In the genomic region with DNA sequence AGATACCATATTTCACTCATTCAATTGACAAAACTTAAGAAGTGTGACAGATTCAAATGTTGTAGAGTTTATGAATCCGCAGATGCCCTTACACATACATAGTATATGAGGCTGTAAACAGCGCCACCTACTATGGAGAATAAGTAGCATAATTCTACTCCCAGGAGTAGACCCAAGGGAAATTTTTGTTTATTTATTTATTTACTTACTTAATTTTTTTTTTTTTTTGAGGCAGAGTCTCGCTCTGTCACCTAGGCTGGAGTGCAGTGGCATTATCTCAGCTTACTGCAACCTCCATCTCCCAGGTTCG, we compare ENCODE assay signal across 18 cellular contexts. TPM values are rescaled to one million over a fixed set of nuclear protein-coding genes. Genes with fewer than 3 reads are reported as not detected.
DNase-seq lines count a peak whose midpoint lies in the region; ATAC-seq and TF ChIP-seq lines count a peak whose summit lies in the region.
"Had no signal": no experiment of that assay in that cellular context is flagged by ENCODE, and none has a peak within 500 bp of the region (broad histone marks: within the 10 kb centered on the region; RNA-seq: fewer than 3 reads in every experiment).

No MANE protein-coding gene starts in this region.

- H3K36me3 ChIP-seq in DND-41 (ENCODE audit: insufficient read depth, low read length) (peaks cover 7% of the 10 kb centered on the region; the same call in 1 of the 2 replicates), SK-N-SH (replicated peaks in 1 of 2; ENCODE audit: control insufficient read depth in 1 of 2, insufficient read depth in 2 of 2, low read length in 1 of 2) (peaks cover 7 to 11% of the 10 kb centered on the region in 2 experiments)

- H3K9ac ChIP-seq in DND-41 (ENCODE audit: low read depth, low read length) (no peak overlapping the region), SK-N-SH (no peak overlapping the region)
- H3K9ac ChIP-seq: BLaER1 treated with 17β-estradiol and CSF1 and Interleukin-3, amounts not matched to agents 10 nM and 100 nM had no signal

- no peaks in the 10 kb centered on the region for H3K9me2 ChIP-seq in SK-N-SH

- H3K27ac Mint-ChIP-seq in HFFc6: no peak overlapping the region
- H3K27ac Mint-ChIP-seq in natural killer cell treated with Interleukin-12 subunit alpha and Interleukin-12 subunit beta and Interleukin-15 and Interleukin-18, amount 100 ng/mL, for 72 hours: no peak overlapping the region
- H3K27ac Mint-ChIP-seq: activated CD4-positive, alpha-beta T cell treated with anti-CD3 and anti-CD28 coated beads, Interleukin-2, amount 10 ng/mL, durations not matched to agents 24 days and 14 days; immature natural killer cell had no signal

- DNase-seq in DND-41: no peak
- no peak for DNase-seq in HFFc6
- no peak for DNase-seq in SK-N-SH
- DNase-seq in fibroblast of the aortic adventitia (ENCODE audit: low read depth): peak; percentile 13
- DNase-seq in GM03348 (ENCODE audit: low spot score): no peak
- DNase-seq in natural killer cell treated with Interleukin-12 subunit alpha and Interleukin-12 subunit beta and Interleukin-15 and Interleukin-18, amount 100 ng/mL, for 72 hours (ENCODE audit: low spot score): no peak
- DNase-seq: activated CD4-positive, alpha-beta T cell treated with anti-CD3 and anti-CD28 coated beads, Interleukin-2, amount 10 ng/mL, durations not matched to agents 24 days and 14 days; DMS79 treated with DMSO at 0.1 percent for 48 hours; glutamatergic neuron; H7; immature natural killer cell; mesenchymal stem cell; stimulated activated CD4-positive, alpha-beta T cell treated with anti-CD3 and anti-CD28 coated beads, Interleukin-2, amount 100 ng/mL, for 24 hours; T1000 had no signal

- CTCF ChIA-PET in SK-N-SH (lab: Yijun Ruan, JAX): no interaction called here

- H3K4me1 ChIP-seq in DND-41 (ENCODE audit: insufficient read depth, low read length): no peaks in the 10 kb centered on the region
- H3K4me1 ChIP-seq in SK-N-SH (ENCODE audit: control insufficient read depth in 1 of 2, insufficient read depth in 2 of 2, low read depth in 1 of 2, low read length in 1 of 2): no peaks in the 10 kb centered on the region
- H3K4me1 ChIP-seq: BLaER1 treated with 17β-estradiol and CSF1 and Interleukin-3, amounts not matched to agents 10 nM and 100 nM; suprapubic skin had no signal

- H3K4me2 ChIP-seq in DND-41 (ENCODE audit: insufficient read depth, low read length) (no peak overlapping the region), SK-N-SH (no peak overlapping the region)
- H3K4me2 ChIP-seq: BLaER1 treated with 17β-estradiol and CSF1 and Interleukin-3, amounts not matched to agents 10 nM and 100 nM had no signal

- no peak for ATAC-seq in DND-41 (ENCODE audit: insufficient read depth, low read depth)
- ATAC-seq in natural killer cell treated with Interleukin-12 subunit alpha and Interleukin-12 subunit beta and Interleukin-15 and Interleukin-18, amount 100 ng/mL, for 72 hours: no peak
- no peak for ATAC-seq in GM21526 (IDR thresholded peaks at IDR 0.05; ENCODE audit: low FRiP score, unreplicated experiment)

- H3K4me3 ChIP-seq in DND-41 (ENCODE audit: low read depth in 1 of 2, low read length in 2 of 2) (no peak overlapping the region), SK-N-SH (ENCODE audit: low read depth in 2 of 2, low read length in 1 of 2) (no peak overlapping the region), fibroblast of the aortic adventitia (ENCODE audit: low read depth, low read length) (no peak overlapping the region)
- H3K4me3 ChIP-seq: BLaER1 treated with 17β-estradiol and CSF1 and Interleukin-3, amounts not matched to agents 10 nM and 100 nM; suprapubic skin had no signal

- H3K4me1 Mint-ChIP-seq in HFFc6 (ENCODE audit: low read depth): peaks cover 7% of the 10 kb centered on the region
- no peaks in the 10 kb centered on the region for H3K4me1 Mint-ChIP-seq in natural killer cell treated with Interleukin-12 subunit alpha and Interleukin-12 subunit beta and Interleukin-15 and Interleukin-18, amount 100 ng/mL, for 72 hours (ENCODE audit: low read depth in 2 of 2)
- H3K4me1 Mint-ChIP-seq: immature natural killer cell, neural crest cell had no signal

- H3K79me2 ChIP-seq in DND-41 (ENCODE audit: insufficient read depth, low read length) (no peaks in the 10 kb centered on the region), SK-N-SH (ENCODE audit: insufficient read depth) (0 out of 2 replicates have a peak, but pooled peaks cover 5% of the 10 kb centered on the region)

- H2AFZ ChIP-seq in DND-41 (ENCODE audit: low read depth, low read length): no peak overlapping the region
- H2AFZ ChIP-seq in SK-N-SH (ENCODE audit: low read depth): no peak overlapping the region

- no peak overlapping the region for H3K4me3 Mint-ChIP-seq in HFFc6
- H3K4me3 Mint-ChIP-seq in natural killer cell treated with Interleukin-12 subunit alpha and Interleukin-12 subunit beta and Interleukin-15 and Interleukin-18, amount 100 ng/mL, for 72 hours: no peak overlapping the region
- H3K4me3 Mint-ChIP-seq: activated CD4-positive, alpha-beta T cell treated with anti-CD3 and anti-CD28 coated beads, Interleukin-2, amount 10 ng/mL, durations not matched to agents 24 days and 14 days; immature natural killer cell; neural crest cell had no signal

- WGBS in SK-N-SH (ENCODE audit: low lambda C conversion rate): 97% methylated on average over 4 of the region's 4 CpGs

- no peak for TF ChIP-seq EP300 in SK-N-SH (IDR thresholded peaks at IDR 0.05; ENCODE audit: borderline replicate concordance in 1 of 2, low read depth in 1 of 2, low read length in 1 of 2)

- no peaks in the 10 kb centered on the region; the same call in 1 of the 2 replicates for H3K27me3 Mint-ChIP-seq in HFFc6 (ENCODE audit: insufficient read depth)
- H3K27me3 Mint-ChIP-seq in natural killer cell treated with Interleukin-12 subunit alpha and Interleukin-12 subunit beta and Interleukin-15 and Interleukin-18, amount 100 ng/mL, for 72 hours: no peaks in the 10 kb centered on the region
- H3K27me3 Mint-ChIP-seq: activated CD4-positive, alpha-beta T cell treated with anti-CD3 and anti-CD28 coated beads, Interleukin-2, amount 10 ng/mL, durations not matched to agents 24 days and 14 days had no signal

- no peaks in the 10 kb centered on the region for H3K27me3 ChIP-seq in DND-41 (ENCODE audit: insufficient read depth, low read length, poor library complexity)
- no peaks in the 10 kb centered on the region for H3K27me3 ChIP-seq in SK-N-SH (ENCODE audit: insufficient read depth)
- H3K27me3 ChIP-seq: BLaER1 treated with 17β-estradiol and CSF1 and Interleukin-3, amounts not matched to agents 10 nM and 100 nM; suprapubic skin had no signal

- peak; percentile 37 for TF ChIP-seq RAD21 in SK-N-SH (IDR thresholded peaks at IDR 0.05; ENCODE audit: low read length)

- H3K27ac ChIP-seq in DND-41 (ENCODE audit: low read length) (no peak overlapping the region), SK-N-SH (ENCODE audit: low read depth in 2 of 2, low read length in 1 of 2) (no peak overlapping the region)
- H3K27ac ChIP-seq: BLaER1 treated with 17β-estradiol and CSF1 and Interleukin-3, amounts not matched to agents 10 nM and 100 nM; suprapubic skin had no signal

- H3K9me3 Mint-ChIP-seq in HFFc6: peaks cover 32% of the 10 kb centered on the region
- peaks cover 10% of the 10 kb centered on the region for H3K9me3 Mint-ChIP-seq in natural killer cell treated with Interleukin-12 subunit alpha and Interleukin-12 subunit beta and Interleukin-15 and Interleukin-18, amount 100 ng/mL, for 72 hours

- TF ChIP-seq CTCF in DND-41 (IDR thresholded peaks at IDR 0.05; ENCODE audit: borderline replicate concordance, extremely low read depth, low read length, poor library complexity, severe bottlenecking) (peak; percentile 8), HFFc6 (IDR thresholded peaks at IDR 0.05) (peak; percentile 55), SK-N-SH (IDR thresholded peaks at IDR 0.05) (peak; percentile 22), fibroblast of the aortic adventitia (IDR thresholded peaks at IDR 0.05; ENCODE audit: insufficient read depth, low read length) (no peak)

- H3F3A ChIP-seq in SK-N-SH (replicated peaks; ENCODE audit: insufficient read depth): no peaks in the 10 kb centered on the region

- peaks cover 41% of the 10 kb centered on the region for H3K36me3 Mint-ChIP-seq in HFFc6 (ENCODE audit: low read depth)
- peaks cover 20% of the 10 kb centered on the region for H3K36me3 Mint-ChIP-seq in natural killer cell treated with Interleukin-12 subunit alpha and Interleukin-12 subunit beta and Interleukin-15 and Interleukin-18, amount 100 ng/mL, for 72 hours

- POLR2A ChIA-PET in SK-N-SH (lab: Yijun Ruan, JAX): no interaction called here

- H3K9me3 ChIP-seq in DND-41 (ENCODE audit: insufficient read depth, low read length, severe bottlenecking) (peaks cover 25% of the 10 kb centered on the region), SK-N-SH (peaks cover 14% of the 10 kb centered on the region; the same call in 1 of the 2 replicates)

- H4K20me1 ChIP-seq in DND-41 (ENCODE audit: insufficient read depth, low read length) (no peaks in the 10 kb centered on the region), SK-N-SH (ENCODE audit: insufficient read depth) (no peaks in the 10 kb centered on the region)

TF ChIP-seq in SK-N-SH, 30 proteins besides CTCF, POLR2A, EP300 and RAD21 (continues in another document):
- TF ChIP-seq SIN3A (IDR thresholded peaks at IDR 0.05; ENCODE audit: borderline replicate concordance, low read depth, low read length) (no peak), CHD2 (IDR thresholded peaks at IDR 0.05; ENCODE audit: low read length, partially characterized antibody) (no peak), SMC3 (IDR thresholded peaks at IDR 0.05; ENCODE audit: low read depth, low read length) (no peak)
- TF ChIP-seq, protein P1, sequence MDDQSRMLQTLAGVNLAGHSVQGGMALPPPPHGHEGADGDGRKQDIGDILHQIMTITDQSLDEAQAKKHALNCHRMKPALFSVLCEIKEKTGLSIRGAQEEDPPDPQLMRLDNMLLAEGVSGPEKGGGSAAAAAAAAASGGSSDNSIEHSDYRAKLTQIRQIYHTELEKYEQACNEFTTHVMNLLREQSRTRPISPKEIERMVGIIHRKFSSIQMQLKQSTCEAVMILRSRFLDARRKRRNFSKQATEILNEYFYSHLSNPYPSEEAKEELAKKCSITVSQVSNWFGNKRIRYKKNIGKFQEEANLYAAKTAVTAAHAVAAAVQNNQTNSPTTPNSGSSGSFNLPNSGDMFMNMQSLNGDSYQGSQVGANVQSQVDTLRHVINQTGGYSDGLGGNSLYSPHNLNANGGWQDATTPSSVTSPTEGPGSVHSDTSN (IDR thresholded peaks at IDR 0.05): no peak

RNA-seq across cellular contexts. Expression of a gene that starts 35.5 kb away (rescaled TPM):
- total RNA-seq in HFFc6 (2021; fragmentation: NEBNext Ultra II Directional; extraction: Animal tissue kit (Norgen Biotek cat#: 25700)): 1 to 10 TPM; 5.6 to 8.6 (median 6.2) TPM
- polyA plus RNA-seq in SK-N-SH (2012; rRNA removed): 0.79 and 0.99 TPM in 2 replicates
- polyA plus RNA-seq in SK-N-SH (2012; cell fraction: cytosol; rRNA removed): 0.87 and 0.94 TPM in 2 replicates
- polyA plus RNA-seq in SK-N-SH (2012; cell fraction: nucleus; rRNA removed): 1.2 and 1.9 TPM in 2 replicates
- total RNA-seq in fibroblast of the aortic adventitia (ENCODE audit: low replicate concordance): 6.2 and 21.3 TPM in 2 replicates
- 10 to 100 TPM; 11.0 to 15.8 TPM for total RNA-seq in natural killer cell treated with Interleukin-12 subunit alpha and Interleukin-12 subunit beta and Interleukin-15 and Interleukin-18, amount 100 ng/mL, for 72 hours
